In the genomic region with DNA sequence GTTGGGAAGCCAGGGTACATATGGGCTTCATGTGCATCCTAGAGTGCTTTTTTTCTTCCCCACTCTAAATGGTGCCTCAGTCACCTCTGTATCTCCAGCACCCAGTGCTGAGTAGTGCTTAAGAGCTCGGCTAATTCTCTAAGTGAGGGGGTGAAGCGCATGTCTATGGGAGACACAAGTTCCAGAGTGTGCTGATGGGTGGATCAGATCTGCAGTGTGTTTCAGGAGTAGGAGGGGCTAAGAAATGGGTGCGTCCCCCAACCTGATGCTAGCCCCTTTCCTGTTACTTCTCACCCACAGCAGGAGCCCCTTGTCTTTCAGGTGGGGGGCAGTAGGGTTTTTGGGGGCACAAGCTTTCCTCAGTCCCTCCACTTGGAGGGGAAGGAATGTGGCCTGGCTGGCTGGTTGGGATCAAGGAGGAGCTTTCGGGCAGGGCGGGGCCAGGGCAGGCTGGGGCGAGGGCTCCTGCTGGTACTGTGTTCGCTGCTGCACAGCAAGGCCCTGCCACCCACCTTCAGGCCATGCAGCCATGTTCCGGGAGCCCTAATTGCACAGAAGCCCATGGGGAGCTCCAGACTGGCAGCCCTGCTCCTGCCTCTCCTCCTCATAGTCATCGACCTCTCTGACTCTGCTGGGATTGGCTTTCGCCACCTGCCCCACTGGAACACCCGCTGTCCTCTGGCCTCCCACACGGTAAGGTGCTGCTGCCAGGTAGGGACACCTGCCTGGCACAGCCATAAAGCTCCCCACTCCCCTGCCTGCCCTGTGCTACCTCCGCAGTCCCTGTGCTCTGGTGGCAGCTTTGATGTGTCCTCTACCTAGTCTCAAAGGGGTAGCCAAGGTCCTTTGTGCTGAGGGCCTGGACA, we compare ENCODE assay signal across 1 cellular context.
A peak's percentile ranks its signal among the peaks of the same experiment; 100 is the strongest.
TF ChIP-seq lines count a peak whose summit lies in the region.

A gene with protein sequence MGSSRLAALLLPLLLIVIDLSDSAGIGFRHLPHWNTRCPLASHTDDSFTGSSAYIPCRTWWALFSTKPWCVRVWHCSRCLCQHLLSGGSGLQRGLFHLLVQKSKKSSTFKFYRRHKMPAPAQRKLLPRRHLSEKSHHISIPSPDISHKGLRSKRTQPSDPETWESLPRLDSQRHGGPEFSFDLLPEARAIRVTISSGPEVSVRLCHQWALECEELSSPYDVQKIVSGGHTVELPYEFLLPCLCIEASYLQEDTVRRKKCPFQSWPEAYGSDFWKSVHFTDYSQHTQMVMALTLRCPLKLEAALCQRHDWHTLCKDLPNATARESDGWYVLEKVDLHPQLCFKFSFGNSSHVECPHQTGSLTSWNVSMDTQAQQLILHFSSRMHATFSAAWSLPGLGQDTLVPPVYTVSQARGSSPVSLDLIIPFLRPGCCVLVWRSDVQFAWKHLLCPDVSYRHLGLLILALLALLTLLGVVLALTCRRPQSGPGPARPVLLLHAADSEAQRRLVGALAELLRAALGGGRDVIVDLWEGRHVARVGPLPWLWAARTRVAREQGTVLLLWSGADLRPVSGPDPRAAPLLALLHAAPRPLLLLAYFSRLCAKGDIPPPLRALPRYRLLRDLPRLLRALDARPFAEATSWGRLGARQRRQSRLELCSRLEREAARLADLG (plus strand): TSS at position 477 of the 866 bp plus-strand sequence. CDS start 85 bp downstream, at position 562.

TF ChIP-seq in HEK293, 187 proteins besides CTCF, POLR2A, EP300 and RAD21 (continued from another document):
- TF ChIP-seq, protein P1, sequence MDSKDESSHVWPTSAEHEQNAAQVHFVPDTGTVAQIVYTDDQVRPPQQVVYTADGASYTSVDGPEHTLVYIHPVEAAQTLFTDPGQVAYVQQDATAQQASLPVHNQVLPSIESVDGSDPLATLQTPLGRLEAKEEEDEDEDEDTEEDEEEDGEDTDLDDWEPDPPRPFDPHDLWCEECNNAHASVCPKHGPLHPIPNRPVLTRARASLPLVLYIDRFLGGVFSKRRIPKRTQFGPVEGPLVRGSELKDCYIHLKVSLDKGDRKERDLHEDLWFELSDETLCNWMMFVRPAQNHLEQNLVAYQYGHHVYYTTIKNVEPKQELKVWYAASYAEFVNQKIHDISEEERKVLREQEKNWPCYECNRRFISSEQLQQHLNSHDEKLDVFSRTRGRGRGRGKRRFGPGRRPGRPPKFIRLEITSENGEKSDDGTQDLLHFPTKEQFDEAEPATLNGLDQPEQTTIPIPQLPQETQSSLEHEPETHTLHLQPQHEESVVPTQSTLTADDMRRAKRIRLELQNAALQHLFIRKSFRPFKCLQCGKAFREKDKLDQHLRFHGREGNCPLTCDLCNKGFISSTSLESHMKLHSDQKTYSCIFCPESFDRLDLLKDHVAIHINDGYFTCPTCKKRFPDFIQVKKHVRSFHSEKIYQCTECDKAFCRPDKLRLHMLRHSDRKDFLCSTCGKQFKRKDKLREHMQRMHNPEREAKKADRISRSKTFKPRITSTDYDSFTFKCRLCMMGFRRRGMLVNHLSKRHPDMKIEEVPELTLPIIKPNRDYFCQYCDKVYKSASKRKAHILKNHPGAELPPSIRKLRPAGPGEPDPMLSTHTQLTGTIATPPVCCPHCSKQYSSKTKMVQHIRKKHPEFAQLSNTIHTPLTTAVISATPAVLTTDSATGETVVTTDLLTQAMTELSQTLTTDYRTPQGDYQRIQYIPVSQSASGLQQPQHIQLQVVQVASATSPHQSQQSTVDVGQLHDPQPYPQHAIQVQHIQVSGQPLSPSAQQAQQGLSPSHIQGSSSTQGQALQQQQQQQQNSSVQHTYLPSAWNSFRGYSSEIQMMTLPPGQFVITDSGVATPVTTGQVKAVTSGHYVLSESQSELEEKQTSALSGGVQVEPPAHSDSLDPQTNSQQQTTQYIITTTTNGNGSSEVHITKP (tag by site-specific recombination; IDR thresholded peaks at IDR 0.05), result no peak
- TF ChIP-seq ZNF514 (tag by site-specific recombination; IDR thresholded peaks at IDR 0.05), result no peak
- 0 out of 2 replicates have a peak, but pooled peaks have one; percentile 13 for TF ChIP-seq OSR2 (tag by site-specific recombination; IDR thresholded peaks at IDR 0.05)
- TF ChIP-seq ZSCAN5A (tag by site-specific recombination; IDR thresholded peaks at IDR 0.05), result no peak
- 0 out of 2 replicates have a peak, but pooled peaks have one; percentile 8 for TF ChIP-seq ZNF600 (tag by site-specific recombination; IDR thresholded peaks at IDR 0.05)
- no peak for TF ChIP-seq SP2 (tag by site-specific recombination; IDR thresholded peaks at IDR 0.05)
- TF ChIP-seq ZNF350 (tag by site-specific recombination; IDR thresholded peaks at IDR 0.05), result no peak
- TF ChIP-seq ZIC2 (tag by site-specific recombination; IDR thresholded peaks at IDR 0.05), result peak; percentile 81
- 0 out of 2 replicates have a peak, but pooled peaks have one; percentile 7 for TF ChIP-seq ZFP69B (tag by site-specific recombination; IDR thresholded peaks at IDR 0.05)
